ENCODE assay signal across 8 cellular contexts in genomic region chr16:70523621-70524405, GRCh38. TPM values are rescaled to one million over a fixed set of nuclear protein-coding genes. Genes with fewer than 3 reads are reported as not detected.
A peak's percentile ranks its signal among the peaks of the same experiment; 100 is the strongest.
DNase-seq lines count a peak whose midpoint lies in the region; ATAC-seq and TF ChIP-seq lines count a peak whose summit lies in the region.

SF3B3 (plus strand) TSS chr16:70523816; CDS start chr16:70526657, 2,841 bp downstream.

- H2AFZ ChIP-seq in neural progenitor cell (replicated peaks), result peak within 1 kb of the TSS; percentile 99

- no peak for TF ChIP-seq CTCF in foreskin keratinocyte (conservative IDR thresholded peaks at IDR 0.05)
- TF ChIP-seq CTCF in neural progenitor cell (IDR thresholded peaks at IDR 0.05), result no peak

- H3K9me3 ChIP-seq in neural progenitor cell (ENCODE audit: low read depth), result no peaks in the 10 kb centered on the region

- DNase-seq in COLO668 (lab: John Stamatoyannopoulos, UW; ENCODE audit: unreplicated experiment), result peak; percentile 79
- peak; percentile 94 for DNase-seq in KG1 (lab: John Stamatoyannopoulos, UW)
- peak; percentile 85 for DNase-seq in RPMI8226
- peak; percentile 65 for DNase-seq in activated gamma-delta T cell treated with Interleukin-2 at 50 U/mL for 16 hours
- DNase-seq in foreskin keratinocyte, result peak; percentile 47 to 70
- DNase-seq in neural progenitor cell (ENCODE audit: low spot score), result peak; percentile 74
- peak in 46 of 49 donors; percentile 29 to 91 (median 66) for DNase-seq in substantia nigra (lab: John Stamatoyannopoulos, UW)

- no peaks in the 10 kb centered on the region for H3K27me3 ChIP-seq in foreskin keratinocyte
- no peaks in the 10 kb centered on the region for H3K27me3 ChIP-seq in neural progenitor cell

- H3K4me3 ChIP-seq in neural progenitor cell, result peak within 1 kb of the TSS; percentile 87

- peak within 1 kb of the TSS; percentile 95 for H3K9ac ChIP-seq in neural progenitor cell

- peak within 1 kb of the TSS; percentile 96 for H3K4me3 Mint-ChIP-seq in neural progenitor cell

- peaks cover 19% of the 10 kb centered on the region for H3K36me3 ChIP-seq in neural progenitor cell

- peak within 1 kb of the TSS; percentile 100 for H3K27ac Mint-ChIP-seq in neural progenitor cell

- peaks cover 73% of the 10 kb centered on the region for H3K79me2 ChIP-seq in neural progenitor cell (ENCODE audit: low read depth)

- H3K4me2 ChIP-seq in neural progenitor cell, result peak within 1 kb of the TSS; percentile 98

- peak; percentile 53 for ATAC-seq in GM21447 (IDR thresholded peaks at IDR 0.05; ENCODE audit: unreplicated experiment)
- ATAC-seq in foreskin keratinocyte, result peak; percentile 49

- H4K20me1 ChIP-seq in neural progenitor cell (ENCODE audit: low read depth), result peaks cover 42% of the 10 kb centered on the region

- peaks cover 35% of the 10 kb centered on the region for H3F3A ChIP-seq in neural progenitor cell (ENCODE audit: low read depth)

- peaks cover 2% of the 10 kb centered on the region for H3K27me3 Mint-ChIP-seq in neural progenitor cell (ENCODE audit: insufficient read depth, low read depth)

- H3K9me3 Mint-ChIP-seq in neural progenitor cell, result no peaks in the 10 kb centered on the region

- H3K4me1 ChIP-seq in foreskin keratinocyte, result peaks cover 10% of the 10 kb centered on the region
- H3K4me1 ChIP-seq in neural progenitor cell, result peaks cover 29% of the 10 kb centered on the region

- peaks cover 32% of the 10 kb centered on the region for H3K4me1 Mint-ChIP-seq in neural progenitor cell

- H3K36me3 Mint-ChIP-seq in neural progenitor cell, result peaks cover 19% of the 10 kb centered on the region

- H3K27ac ChIP-seq in foreskin keratinocyte (peak within 1 kb of the TSS; percentile 88), neural progenitor cell (peak within 1 kb of the TSS; percentile 85), substantia nigra (ENCODE audit: low read depth, low read length, poor library complexity, severe bottlenecking) (peak within 1 kb of the TSS; percentile 84)

RNA-seq across cellular contexts. Expression of gene SF3B3, which starts in this region (rescaled TPM):
- total RNA-seq in foreskin keratinocyte, result 179 and 180 TPM in 2 replicates
- polyA plus RNA-seq in foreskin keratinocyte, result 155 and 199 TPM in 2 replicates
- 188 and 314 TPM in 2 replicates for total RNA-seq in neural progenitor cell (ENCODE audit: low replicate concordance)

Comparison
In these comparisons a context has a peak if more than half of its experiments do, and no peak if none do; other contexts are left out.
1. Peak in every context shown above with its lines: DNase-seq, ATAC-seq, H3K4me3 ChIP-seq and H3K27ac ChIP-seq.